ENCODE assay signal across 9 cellular contexts in the genomic region with DNA sequence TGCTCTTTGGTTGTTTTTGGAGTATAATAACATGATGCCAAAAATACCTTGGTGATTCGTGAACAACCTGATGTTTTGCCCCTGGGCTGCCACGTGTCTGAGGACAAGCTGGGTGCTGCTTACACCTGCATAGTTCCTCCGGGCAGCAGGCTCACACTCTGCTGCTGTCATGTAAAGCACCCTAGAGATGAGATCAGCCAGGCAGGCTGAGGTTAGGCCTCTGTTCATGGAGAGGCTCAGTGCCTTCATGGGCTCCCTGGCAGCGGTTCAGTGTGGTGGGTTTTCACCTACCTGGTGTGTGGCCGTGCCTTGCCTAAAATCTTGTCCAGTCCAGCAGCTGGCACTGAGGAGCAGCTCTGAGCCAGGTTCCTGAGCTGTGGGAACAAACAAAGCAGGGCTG.
A peak's percentile ranks its signal among the peaks of the same experiment; 100 is the strongest.
DNase-seq lines count a peak whose midpoint lies in the region; TF ChIP-seq lines count a peak whose summit lies in the region.
"Had no signal": no experiment of that assay in that cellular context is flagged by ENCODE, and none has a peak within 500 bp of the region (broad histone marks: within the 10 kb centered on the region; RNA-seq: fewer than 3 reads in every experiment).

No MANE protein-coding gene starts in this region.

- H3K4me1 Mint-ChIP-seq in T-helper 1 cell treated with Interleukin-12 subunit alpha and Interleukin-12 subunit beta and Interleukin-4 antibody, amounts not matched to agents 30 μg/mL and 1 μg/mL, for 36 hours (ENCODE audit: low read depth): peaks cover 56% of the 10 kb centered on the region
- peaks cover 89% of the 10 kb centered on the region for H3K4me1 Mint-ChIP-seq in activated naive CD8-positive, alpha-beta T cell (ENCODE audit: low read depth)

- intact Hi-C loops in spleen (cut with DNase I; ENCODE audit: low total_unique reads): loop anchor here (5.0 to 10.0 kb wide), 2 partner anchors 63 to 100 kb away; a partner anchor contains a TSS

- WGBS in spleen, 5 donors: 57 to 68% (median 66%) methylated on average over 4 to 5 of the region's 5 CpGs

- no peaks in the 10 kb centered on the region for H3K9me3 ChIP-seq in spleen

- no peak overlapping the region for H3K4me3 ChIP-seq in Jurkat, Clone E6-1 (ENCODE audit: low read length)
- H3K4me3 ChIP-seq in spleen: no peak overlapping the region

- H3K36me3 Mint-ChIP-seq in T-helper 1 cell treated with Interleukin-12 subunit alpha and Interleukin-12 subunit beta and Interleukin-4 antibody, amounts not matched to agents 30 μg/mL and 1 μg/mL, for 36 hours (ENCODE audit: low read depth): peaks cover 2% of the 10 kb centered on the region
- H3K36me3 Mint-ChIP-seq in activated naive CD8-positive, alpha-beta T cell: no peaks in the 10 kb centered on the region

- H3K9me3 Mint-ChIP-seq in T-helper 1 cell treated with Interleukin-12 subunit alpha and Interleukin-12 subunit beta and Interleukin-4 antibody, amounts not matched to agents 30 μg/mL and 1 μg/mL, for 36 hours: no peaks in the 10 kb centered on the region
- H3K9me3 Mint-ChIP-seq in activated naive CD8-positive, alpha-beta T cell (ENCODE audit: low read depth): no peaks in the 10 kb centered on the region

- no peaks in the 10 kb centered on the region for H3K36me3 ChIP-seq in spleen

- peak overlapping the region; percentile 53 for H3K27ac Mint-ChIP-seq in T-helper 1 cell treated with Interleukin-12 subunit alpha and Interleukin-12 subunit beta and Interleukin-4 antibody, amounts not matched to agents 30 μg/mL and 1 μg/mL, for 36 hours
- peak overlapping the region; percentile 95 for H3K27ac Mint-ChIP-seq in activated naive CD8-positive, alpha-beta T cell

- no peak overlapping the region for H3K4me3 Mint-ChIP-seq in T-helper 1 cell treated with Interleukin-12 subunit alpha and Interleukin-12 subunit beta and Interleukin-4 antibody, amounts not matched to agents 30 μg/mL and 1 μg/mL, for 36 hours
- peak overlapping the region; percentile 85 for H3K4me3 Mint-ChIP-seq in activated naive CD8-positive, alpha-beta T cell

- no peaks in the 10 kb centered on the region for H3K27me3 ChIP-seq in spleen (replicated peaks in 1 of 7)

- TF ChIP-seq CTCF in spleen (IDR thresholded peaks at IDR 0.05 in 8 of 11, conservative IDR thresholded peaks at IDR 0.05 in 3 of 11): no peak

- peak overlapping the region; percentile 61 to 93 (median 86) for H3K27ac ChIP-seq in spleen

- H3K4me1 ChIP-seq in spleen: peaks cover 29 to 89% (median 60%) of the 10 kb centered on the region in 6 donors

- DNase-seq in T-helper 1 cell (no peak), spleen (peak; percentile 91), NCI-H1105 (lab: John Stamatoyannopoulos, UW) (no peak), amygdala (lab: John Stamatoyannopoulos, UW) (no peak), LoVo (ENCODE audit: low spot score) (no peak)
- DNase-seq in Jurkat, Clone E6-1 (ENCODE audit: low read depth, low spot score): peak; percentile 56
- DNase-seq: aorta had no signal

- peak in 1 of 3 donors; percentile 37 for TF ChIP-seq POLR2A in spleen (IDR thresholded peaks at IDR 0.05)

- peaks cover 4% of the 10 kb centered on the region for H3K27me3 Mint-ChIP-seq in T-helper 1 cell treated with Interleukin-12 subunit alpha and Interleukin-12 subunit beta and Interleukin-4 antibody, amounts not matched to agents 30 μg/mL and 1 μg/mL, for 36 hours (ENCODE audit: low read depth)
- no peaks in the 10 kb centered on the region for H3K27me3 Mint-ChIP-seq in activated naive CD8-positive, alpha-beta T cell

Comparison
In these comparisons a context has a peak if more than half of its experiments do, and no peak if none do; other contexts are left out.
1. DNase-seq: peak in Jurkat, Clone E6-1 (single experiment) and spleen (single experiment); none in T-helper 1 cell (0 of 5), NCI-H1105 (single experiment), amygdala (0 of 56) and LoVo (single experiment).